In genomic region chr11:128135451-128135850, GRCh38 we compare ENCODE assay signal across 15 cellular contexts.
A peak's percentile ranks its signal among the peaks of the same experiment; 100 is the strongest.
DNase-seq lines count a peak whose midpoint lies in the region; ATAC-seq and TF ChIP-seq lines count a peak whose summit lies in the region.
"Had no signal": no experiment of that assay in that cellular context is flagged by ENCODE, and none has a peak within 500 bp of the region (broad histone marks: within the 10 kb centered on the region; RNA-seq: fewer than 3 reads in every experiment).

No MANE protein-coding gene starts in this region.

- peak overlapping the region; percentile 10; the same call in 1 of the 2 replicates for H3K9ac ChIP-seq in iPS-20b (ENCODE audit: low read depth, low read length)
- H3K9ac ChIP-seq: BLaER1 treated with 17β-estradiol and CSF1 and Interleukin-3, amounts not matched to agents 10 nM and 100 nM had no signal

- peaks cover 15% of the 10 kb centered on the region for H3K9me3 ChIP-seq in iPS-20b (ENCODE audit: insufficient read depth, low read depth, low read length)
- H3K9me3 ChIP-seq: left lung, suprapubic skin had no signal

- peak; percentile 92 for TF ChIP-seq EP300 in Ishikawa (IDR thresholded peaks at IDR 0.05; ENCODE audit: borderline replicate concordance)

- TF ChIP-seq CTCF in astrocyte of the cerebellum (IDR thresholded peaks at IDR 0.05; ENCODE audit: low read depth, low read length, missing control alignments) (no peak), GM13976 (IDR thresholded peaks at IDR 0.05; ENCODE audit: borderline replicate concordance, control extremely low read depth, extremely low read depth, insufficient read depth, missing control alignments) (no peak)

- H3K27me3 ChIP-seq in iPS-20b (ENCODE audit: insufficient read depth, low read length): no peaks in the 10 kb centered on the region
- H3K27me3 ChIP-seq: BLaER1 treated with 17β-estradiol and CSF1 and Interleukin-3, amounts not matched to agents 10 nM and 100 nM; left lung; suprapubic skin had no signal

- in situ Hi-C loops in astrocyte of the cerebellum (cut with HindIII; ENCODE audit: low sequenced_read_pairs): no loop called here
- in situ Hi-C loops in GM13976 (cut with MboI; ENCODE audit: low sequenced_read_pairs, unreplicated experiment): no loop called here

- H3K36me3 ChIP-seq in iPS-20b (ENCODE audit: insufficient read depth, low read depth, low read length): no peaks in the 10 kb centered on the region
- H3K36me3 ChIP-seq: BLaER1 treated with 17β-estradiol and CSF1 and Interleukin-3, amounts not matched to agents 10 nM and 100 nM; left lung; suprapubic skin had no signal

- ATAC-seq in HG02571 (IDR thresholded peaks at IDR 0.05; ENCODE audit: unreplicated experiment): no peak
- ATAC-seq: activated CD4-positive, CD25-positive, alpha-beta regulatory T cell treated with anti-CD3 and anti-CD28 coated beads, Interleukin-2, amount 50 U/mL, for 24 hours; left lung had no signal

- H3K4me1 ChIP-seq in iPS-20b (ENCODE audit: insufficient read depth, low read length): peaks cover 11% of the 10 kb centered on the region; the same call in 1 of the 2 replicates
- H3K4me1 ChIP-seq: BLaER1 treated with 17β-estradiol and CSF1 and Interleukin-3, amounts not matched to agents 10 nM and 100 nM; left lung; suprapubic skin had no signal

- DNase-seq in astrocyte of the cerebellum (ENCODE audit: low read depth) (peak; percentile 94), 8988T (no peak), GM13976 (ENCODE audit: low spot score) (no peak), COLO829 (ENCODE audit: low spot score) (no peak)
- DNase-seq: left lung; NCI-H1092 treated with DMSO at 0.1 percent for 48 hours; NCI-H2171 treated with DMSO at 0.1 percent for 48 hours; SHP77; stimulated activated CD4-positive, alpha-beta T cell treated with anti-CD3 and anti-CD28 coated beads, Interleukin-2, amount 100 ng/mL, for 48 hours had no signal

- H3K4me3 ChIP-seq in astrocyte of the cerebellum (ENCODE audit: low read depth, low read length) (no peak overlapping the region), iPS-20b (ENCODE audit: low read length) (peak overlapping the region; percentile 7; the same call in 1 of the 2 replicates)
- H3K4me3 ChIP-seq: BLaER1 treated with 17β-estradiol and CSF1 and Interleukin-3, amounts not matched to agents 10 nM and 100 nM; left lung; suprapubic skin had no signal

- H3K27ac ChIP-seq in iPS-20b (ENCODE audit: low read length): no peak overlapping the region
- H3K27ac ChIP-seq: BLaER1 treated with 17β-estradiol and CSF1 and Interleukin-3, amounts not matched to agents 10 nM and 100 nM; left lung; suprapubic skin had no signal

- peak; percentile 2; the same call in 1 of the 2 replicates for TF ChIP-seq RAD21 in Ishikawa (IDR thresholded peaks at IDR 0.05; ENCODE audit: low read depth)

TF ChIP-seq in Ishikawa, 13 proteins besides CTCF, POLR2A, EP300 and RAD21:
- TF ChIP-seq FOXM1 (IDR thresholded peaks at IDR 0.05; ENCODE audit: borderline replicate concordance, low read depth) (peak; percentile 87), NFIC (IDR thresholded peaks at IDR 0.05) (peak; percentile 95), TEAD4 (IDR thresholded peaks at IDR 0.05) (peak; percentile 89), TCF12 (IDR thresholded peaks at IDR 0.05; ENCODE audit: low read depth) (peak; percentile 93), CEBPB (IDR thresholded peaks at IDR 0.05) (peak; percentile 94), YY1 (IDR thresholded peaks at IDR 0.05; ENCODE audit: low read depth) (no peak), MAX (IDR thresholded peaks at IDR 0.05) (no peak), REST (IDR thresholded peaks at IDR 0.05; ENCODE audit: low read depth) (peak; percentile 33; the same call in 1 of the 2 replicates)
